Comparison of ENCODE assay signal across 12 cellular contexts in the genomic region with DNA sequence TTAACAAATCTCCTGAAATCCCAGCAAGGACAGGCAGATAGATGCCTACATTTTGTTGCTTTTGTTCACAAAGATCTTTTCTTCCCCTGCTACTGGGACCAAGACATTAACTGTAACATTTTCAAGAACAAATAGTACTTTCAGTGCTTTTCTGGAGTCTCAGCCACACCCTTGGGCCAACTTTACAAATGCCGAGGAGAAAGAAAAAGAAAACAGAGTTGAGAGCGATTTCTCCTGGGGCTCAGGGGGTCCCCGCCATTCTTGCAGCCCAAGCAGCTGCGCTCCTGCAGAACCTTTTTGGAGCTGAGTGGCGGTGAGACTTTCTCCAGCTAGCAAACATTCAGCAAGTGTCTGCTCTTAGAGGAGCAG. TPM values are rescaled to one million over a fixed set of nuclear protein-coding genes. Genes with fewer than 3 reads are reported as not detected.
A peak's percentile ranks its signal among the peaks of the same experiment; 100 is the strongest.
DNase-seq lines count a peak whose midpoint lies in the region; ATAC-seq, FAIRE-seq and TF ChIP-seq lines count a peak whose summit lies in the region.
"Had no signal": no experiment of that assay in that cellular context is flagged by ENCODE, and none has a peak within 500 bp of the region (broad histone marks: within the 10 kb centered on the region; RNA-seq: fewer than 3 reads in every experiment).

No MANE protein-coding gene starts in this region.

- no peak for ATAC-seq in HepG2
- no peak for ATAC-seq in right lobe of liver
- no peak for ATAC-seq in natural killer cell
- ATAC-seq: A549, left colon, PC-3 had no signal

- 74% methylated on average over 5 of the region's 5 CpGs for WGBS in HepG2 (ENCODE audit: low lambda C conversion rate)
- 66% methylated on average over 4 of the region's 5 CpGs for WGBS in right lobe of liver (ENCODE audit: insufficient coverage, low coverage, low lambda C conversion rate, missing lambda C conversion rate)

- no peaks in the 10 kb centered on the region for H3K36me3 Mint-ChIP-seq in natural killer cell

- no peak overlapping the region for H3K9ac ChIP-seq in HepG2 (ENCODE audit: insufficient read depth, low read depth, low read length)

- H3K9me3 Mint-ChIP-seq in natural killer cell: no peaks in the 10 kb centered on the region

- H4K20me1 ChIP-seq in HepG2 (ENCODE audit: insufficient read depth, low read length): no peaks in the 10 kb centered on the region

- TF ChIP-seq RAD21 in HepG2 (CRISPR knock-in tag; IDR thresholded peaks at IDR 0.05): no peak

- H3K27me3 Mint-ChIP-seq in natural killer cell (ENCODE audit: low read depth in 2 of 2): peaks cover 27 to 53% of the 10 kb centered on the region in 2 donors

- H3K4me1 ChIP-seq in HepG2 (ENCODE audit: insufficient read depth, low read length): peaks cover 15% of the 10 kb centered on the region; the same call in 1 of the 2 replicates
- H3K4me1 ChIP-seq in right lobe of liver: no peaks in the 10 kb centered on the region
- H3K4me1 ChIP-seq: A549 had no signal

- H3K27ac ChIP-seq in HepG2 (ENCODE audit: extremely low read length, insufficient read depth, low read length) (no peak overlapping the region), right lobe of liver (no peak overlapping the region)
- H3K27ac ChIP-seq: A549 had no signal

- no peak overlapping the region for H3K27ac Mint-ChIP-seq in natural killer cell

- no peaks in the 10 kb centered on the region for H3K9me3 ChIP-seq in HepG2 (ENCODE audit: low read length)
- no peaks in the 10 kb centered on the region for H3K9me3 ChIP-seq in right lobe of liver
- H3K9me3 ChIP-seq: A549 had no signal

- no peaks in the 10 kb centered on the region for H3K36me3 ChIP-seq in HepG2 (replicated peaks in 1 of 2; ENCODE audit: control insufficient read depth in 1 of 2, insufficient read depth in 2 of 2, low read length in 2 of 2)
- no peaks in the 10 kb centered on the region for H3K36me3 ChIP-seq in right lobe of liver

- peaks cover 0 to 5% of the 10 kb centered on the region in 2 donors for H3K4me1 Mint-ChIP-seq in natural killer cell

- no peak overlapping the region for H2AFZ ChIP-seq in HepG2 (ENCODE audit: low read length)

- H3K4me3 ChIP-seq in HepG2 (replicated peaks in 1 of 3; ENCODE audit: insufficient read depth in 1 of 3, low read depth in 2 of 3, low read length in 3 of 3) (no peak overlapping the region), right lobe of liver (no peak overlapping the region), foreskin fibroblast (ENCODE audit: low read depth in 1 of 2, low read length in 2 of 2) (peak overlapping the region; percentile 21 to 39)
- H3K4me3 ChIP-seq: A549 had no signal

- POLR2A ChIA-PET in HepG2 (lab: Yijun Ruan, JAX): no interaction called here

- no peak overlapping the region for H3K4me3 Mint-ChIP-seq in natural killer cell

- DNase-seq in HepG2 (ENCODE audit: low spot score) (no peak), right lobe of liver (no peak), foreskin fibroblast (no peak), pons (ENCODE audit: low spot score) (peak; percentile 50), NCI-H226 (no peak), NCI-H1092 treated with DMSO at 0.1 percent for 48 hours (lab: John Stamatoyannopoulos, UW) (no peak), natural killer cell (no peak)
- no peak for DNase-seq in activated naive CD4-positive, alpha-beta T cell (lab: John Stamatoyannopoulos, UW)
- DNase-seq: DMS79, left colon, PC-3 had no signal

- TF ChIP-seq POLR2A in HepG2 (IDR thresholded peaks at IDR 0.05; ENCODE audit: insufficient read depth in 1 of 2, low read depth in 2 of 2, low read length in 2 of 2) (no peak), right lobe of liver (IDR thresholded peaks at IDR 0.05) (no peak)

- peak overlapping the region; percentile 32; the same call in 1 of the 2 replicates for H3K4me2 ChIP-seq in HepG2 (ENCODE audit: low read depth, low read length)
- H3K4me2 ChIP-seq: A549 had no signal

- in situ Hi-C loops in HepG2 (cut with HindIII; ENCODE audit: extremely low pct_ligation_motif_present, low pct_unique_long_range_greater_than_20kb): no loop called here

- H3K79me2 ChIP-seq in HepG2 (ENCODE audit: insufficient read depth, low read length): no peaks in the 10 kb centered on the region

- 0 out of 5 replicates have a peak, but pooled peaks cover 0 to 4% of the 10 kb centered on the region in 2 experiments for H3K27me3 ChIP-seq in HepG2 (ENCODE audit: control insufficient read depth in 1 of 2, insufficient read depth in 2 of 2, low read length in 2 of 2)
- no peaks in the 10 kb centered on the region for H3K27me3 ChIP-seq in right lobe of liver

- no TSS peak for BruUV-seq in HepG2 (replicated peaks; lab: Mats Ljungman, UMichigan)

- TF ChIP-seq EP300 in HepG2 (IDR thresholded peaks at IDR 0.05; ENCODE audit: low read depth in 2 of 2, low read length in 2 of 2) (no peak), HepG2 (CRISPR knock-in tag; IDR thresholded peaks at IDR 0.05; ENCODE audit: borderline replicate concordance) (no peak)

- CTCF ChIA-PET in HepG2 (lab: Yijun Ruan, JAX; ENCODE audit: low intra/inter-chr PET ratio, low total read pairs): no interaction called here

- no peak for FAIRE-seq in HepG2 (lab: Jason Lieb, UNC)
- FAIRE-seq: A549 had no signal

- intact Hi-C loops in HepG2 (cut with micrococcal nuclease; ENCODE audit: unreplicated experiment) (no loop called here), right lobe of liver (cut with DNase I) (no loop called here), natural killer cell (cut with micrococcal nuclease) (no loop called here)

- TF ChIP-seq CTCF in HepG2 (CRISPR knock-in tag; IDR thresholded peaks at IDR 0.05) (no peak), right lobe of liver (IDR thresholded peaks at IDR 0.05) (no peak), foreskin fibroblast (IDR thresholded peaks at IDR 0.05; ENCODE audit: low read depth, low read length) (no peak), natural killer cell (IDR thresholded peaks at IDR 0.05) (no peak)

TF ChIP-seq in HepG2, 621 proteins besides CTCF, POLR2A, EP300 and RAD21 (continues in another document):
- no peak for TF ChIP-seq FUBP1 (CRISPR knock-in tag; IDR thresholded peaks at IDR 0.05; ENCODE audit: borderline replicate concordance)
- no peak for TF ChIP-seq NBN (conservative IDR thresholded peaks at IDR 0.05)
- TF ChIP-seq ZNF350 (CRISPR knock-in tag; IDR thresholded peaks at IDR 0.05; ENCODE audit: borderline replicate concordance, low read depth): no peak
- no peak for TF ChIP-seq PREB (CRISPR knock-in tag; IDR thresholded peaks at IDR 0.05)
- no peak for TF ChIP-seq KAT7 (CRISPR knock-in tag; IDR thresholded peaks at IDR 0.05; ENCODE audit: borderline replicate concordance)
- no peak for TF ChIP-seq THAP11 (CRISPR knock-in tag; IDR thresholded peaks at IDR 0.05)
- no peak for TF ChIP-seq ZNF160 (CRISPR knock-in tag; IDR thresholded peaks at IDR 0.05)

RNA-seq across cellular contexts. Expression of gene EID1, which starts 18.8 kb away (rescaled TPM):
- total RNA-seq in HepG2 (2016; rRNA removed; fragmentation: Illumina TruSeq; extraction: Trizol): 5.4 and 8.0 TPM in 2 replicates
- 0.20 and 0.26 TPM in 2 replicates for total RNA-seq in HepG2 (2016; cell fraction: cytosol; rRNA removed; fragmentation: Illumina TruSeq; extraction: Trizol; ENCODE audit: low read depth)
- total RNA-seq in HepG2 (2016; cell fraction: insoluble cytoplasmic fraction; rRNA removed; fragmentation: Illumina TruSeq; extraction: Trizol): 5.8 and 10.1 TPM in 2 replicates
- 0.99 and 1.3 TPM in 2 replicates for total RNA-seq in HepG2 (2016; cell fraction: membrane; rRNA removed; fragmentation: Illumina TruSeq; extraction: Trizol)
- total RNA-seq in HepG2 (2016; cell fraction: nucleus; rRNA removed; fragmentation: Illumina TruSeq; extraction: Trizol): 1.7 and 2.3 TPM in 2 replicates
- 1.7 and 2.2 TPM in 2 replicates for polyA plus RNA-seq in HepG2 (2011; rRNA removed)
- polyA plus RNA-seq in HepG2 (2011; cell fraction: cytosol; rRNA removed): 1.7 and 1.8 TPM in 2 replicates
- polyA plus RNA-seq in HepG2 (2011; cell fraction: nucleus; rRNA removed): 0.23 and 0.26 TPM in 2 replicates
- polyA plus RNA-seq in HepG2 (2012): 0.79 and 1.1 TPM in 2 replicates
- polyA plus RNA-seq in HepG2 (2016; cell fraction: cytosol; fragmentation: Illumina TruSeq; extraction: Trizol; ENCODE audit: low read depth): 0.38 and 0.42 TPM in 2 replicates
- 9.2 TPM in 2 replicates for polyA plus RNA-seq in HepG2 (2016; cell fraction: insoluble cytoplasmic fraction; fragmentation: Illumina TruSeq; extraction: Trizol; ENCODE audit: low read depth)
- polyA plus RNA-seq in HepG2 (2016; cell fraction: membrane; fragmentation: Illumina TruSeq; extraction: Trizol; ENCODE audit: low read depth): 0.95 and 1.4 TPM in 2 replicates
- polyA plus RNA-seq in HepG2 (2016; cell fraction: nucleus; fragmentation: Illumina TruSeq; extraction: Trizol; ENCODE audit: insufficient read depth, low read depth): 2.4 and 5.1 TPM in 2 replicates
- polyA minus RNA-seq in HepG2 (2011; rRNA and poly(A)+ RNA removed; ENCODE audit: low replicate concordance): 0.26 and 32.6 TPM in 2 replicates
- polyA minus RNA-seq in HepG2 (2011; cell fraction: cytosol; rRNA and poly(A)+ RNA removed): 0.69 and 1.3 TPM in 2 replicates
- 0.87 and 1.3 TPM in 2 replicates for polyA minus RNA-seq in HepG2 (2011; cell fraction: nucleus; rRNA and poly(A)+ RNA removed)
- total RNA-seq in right lobe of liver: 10 to 100 TPM; 33.6 to 69.3 (median 47.5) TPM
- total RNA-seq in natural killer cell: 10 to 100 TPM; 63.5 to 70.2 (median 67.3) TPM

Comparison
In these comparisons a context has a peak if more than half of its experiments do, and no peak if none do; other contexts are left out.
1. H3K4me3 ChIP-seq: peak in foreskin fibroblast (2 of 2); none in HepG2 (0 of 3) and right lobe of liver (0 of 3).